15 cellular contexts compared by ENCODE assay signal in the genomic region with DNA sequence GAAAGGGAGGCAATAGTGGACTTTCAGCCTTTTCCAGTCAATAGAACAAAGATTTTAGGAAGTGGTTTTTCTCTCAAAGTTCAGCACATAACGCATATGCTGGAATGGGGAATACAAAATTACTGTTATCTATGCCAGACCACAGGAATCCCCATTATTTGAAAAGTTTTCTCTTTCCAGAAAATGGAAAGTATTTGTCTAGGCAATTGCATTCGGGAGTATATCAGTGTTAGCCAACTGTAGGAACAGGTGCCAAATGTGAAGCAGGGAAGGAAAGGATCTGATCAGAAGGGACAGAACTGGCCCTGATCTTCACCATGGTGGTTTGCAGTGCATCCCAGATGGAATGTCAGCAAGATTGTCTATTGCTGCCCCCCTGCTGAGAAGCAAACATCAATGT.
"Had no signal": no experiment of that assay in that cellular context is flagged by ENCODE, and none has a peak within 500 bp of the region (broad histone marks: within the 10 kb centered on the region; RNA-seq: fewer than 3 reads in every experiment).

No MANE protein-coding gene starts in this region.

- H3K4me3 ChIP-seq: pancreas, tibial nerve, uterus had no signal

- DNase-seq: activated CD4-positive, CD25-positive, alpha-beta regulatory T cell treated with anti-CD3 and anti-CD28 coated beads, Interleukin-2, amount 50 U/mL, for 72 hours; activated naive CD4-positive, alpha-beta T cell treated with anti-CD3 and anti-CD28 coated beads, Interleukin-2, amount 10 ng/mL, durations not matched to agents 7 days and 5 days; activated T-cell treated with anti-CD3 and anti-CD28 coated beads for 4 hours; cortex of kidney; effector CD8-positive, alpha-beta T cell; midbrain; naive thymus-derived CD4-positive, alpha-beta T cell; pancreas; stimulated activated CD4-positive, alpha-beta T cell treated with anti-CD3 and anti-CD28 coated beads, Interleukin-2, amount 100 ng/mL, for 48 hours; stimulated activated naive B cell treated with anti-CD40 and anti-IgM and Interleukin-4, amounts not matched to agents 10 μg/mL and 1 μg/mL and 100 μg/mL, for 72 hours; substantia nigra; T-cell; T-helper 9 cell; uterus had no signal
